In the genomic region with DNA sequence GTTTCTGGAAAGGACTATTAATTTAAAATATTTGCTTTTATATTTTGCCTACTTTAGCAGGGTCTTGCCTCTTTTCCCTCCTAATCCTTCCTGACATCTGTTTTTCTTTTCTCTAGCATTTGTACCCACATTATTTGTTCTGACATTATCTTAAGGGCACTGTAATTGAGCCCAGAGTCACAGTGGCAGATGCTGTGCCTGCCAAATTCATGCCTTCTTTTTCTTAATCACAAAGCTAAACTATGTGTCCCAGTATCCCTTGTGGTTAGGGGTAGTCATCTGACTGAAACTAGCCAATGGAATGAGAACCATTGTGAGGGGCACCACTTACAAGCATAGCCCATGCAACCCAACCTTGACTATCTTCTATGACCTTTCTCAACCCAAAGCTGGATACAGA, we compare ENCODE assay signal across 27 cellular contexts.
"Had no signal": no experiment of that assay in that cellular context is flagged by ENCODE, and none has a peak within 500 bp of the region (broad histone marks: within the 10 kb centered on the region; RNA-seq: fewer than 3 reads in every experiment).

No MANE protein-coding gene starts in this region.

- H3K9me3 ChIP-seq: colonic mucosa, gastrocnemius medialis, mucosa of descending colon, neutrophil, pancreas, stomach, thyroid gland had no signal

- H3K4me1 ChIP-seq: colonic mucosa, pancreas, stomach, thyroid gland had no signal

- FAIRE-seq: islet of Langerhans, pancreas had no signal

- H3K27ac ChIP-seq: colonic mucosa, epithelial cell of prostate, gastrocnemius medialis, neutrophil, pancreas, stomach, thyroid gland had no signal

- H3K4me3 ChIP-seq: colonic mucosa, gastrocnemius medialis, mucosa of descending colon, pancreas, smooth muscle cell, stomach, thyroid gland had no signal

- ATAC-seq: esophagus mucosa; gastrocnemius medialis; mucosa of descending colon; natural killer cell treated with Interleukin-12 subunit alpha and Interleukin-12 subunit beta and Interleukin-15 and Interleukin-18, amount 100 ng/mL, for 72 hours; pancreas; sciatic nerve; stimulated activated effector memory CD8-positive, alpha-beta T cell treated with anti-CD3 and anti-CD28 coated beads, Interleukin-12 subunit alpha, Interleukin-12 subunit beta, amount 100 ng/mL, for 72 hours had no signal

- H3K36me3 ChIP-seq: colonic mucosa, gastrocnemius medialis, neutrophil, pancreas, stomach, thyroid gland had no signal

- DNase-seq: colonic mucosa; effector CD8-positive, alpha-beta T cell; endodermal cell; foreskin fibroblast; gastrocnemius medialis; head of caudate nucleus; hippocampal formation; kidney glomerular epithelial cell; mesenchymal stem cell; mucosa of descending colon; naive B cell; pancreas; retina; stimulated activated CD4-positive, alpha-beta T cell treated with anti-CD3 and anti-CD28 coated beads, Interleukin-12 subunit alpha, Interleukin-12 subunit beta, amount 100 ng/mL, for 4 hours; stimulated activated CD4-positive, alpha-beta T cell treated with anti-CD3 and anti-CD28 coated beads, Interleukin-1b, Interleukin-23, amount 100 ng/mL, for 48 hours; stimulated activated CD4-positive, alpha-beta T cell treated with anti-CD3 and anti-CD28 coated beads, Interleukin-4, amount 100 ng/mL, for 1 hour; stimulated activated naive CD4-positive, alpha-beta T cell treated with Interleukin-2 at 50 U/mL for 16 hours; stomach; thyroid gland had no signal

- H3K4me2 ChIP-seq: smooth muscle cell had no signal

- H3K27me3 ChIP-seq: colonic mucosa, gastrocnemius medialis, neutrophil, stomach, thyroid gland had no signal
